ENCODE assay signal across 8 cellular contexts in the genomic region with DNA sequence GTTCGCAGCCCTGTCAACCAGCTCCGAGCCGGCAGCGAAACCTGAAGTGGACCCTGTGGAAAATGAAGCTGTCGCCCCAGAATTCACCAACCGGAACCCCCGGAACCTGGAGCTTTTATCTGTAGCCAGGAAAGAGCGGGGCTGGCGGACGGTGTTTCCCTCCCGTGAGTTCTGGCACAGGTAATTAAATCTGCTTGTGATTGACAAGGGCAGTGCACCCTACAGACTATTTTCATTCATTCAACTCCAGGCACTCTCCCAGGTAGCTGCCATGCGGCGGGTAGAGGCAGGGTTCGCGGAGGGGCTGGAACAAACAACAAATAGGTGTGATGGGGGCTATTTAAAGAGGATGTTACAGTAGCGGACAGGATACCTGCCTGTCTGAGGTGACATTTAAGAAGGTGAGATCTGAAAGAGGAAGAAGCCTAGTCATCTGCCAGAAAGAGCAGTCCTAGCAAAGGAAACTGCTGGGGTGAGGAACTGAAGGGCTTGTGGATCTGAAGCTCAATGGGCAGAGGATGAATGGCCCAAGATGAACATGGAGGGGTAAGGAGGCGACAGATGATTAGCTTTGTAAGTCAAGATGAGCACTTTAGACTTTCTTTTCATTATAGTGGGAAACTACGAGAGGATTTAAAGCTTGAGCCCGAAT.
DNase-seq lines count a peak whose midpoint lies in the region; ATAC-seq and TF ChIP-seq lines count a peak whose summit lies in the region.

No MANE protein-coding gene starts in this region.

- peak; percentile 23 to 26 for DNase-seq in stimulated activated CD4-positive, alpha-beta T cell treated with anti-CD3 and anti-CD28 coated beads, Interleukin-2, amount 100 ng/mL, for 24 hours
- DNase-seq in stimulated activated CD4-positive, alpha-beta T cell treated with anti-CD3 and anti-CD28 coated beads, Interleukin-12 subunit alpha, Interleukin-12 subunit beta, amount 100 ng/mL, for 4 hours = no peak
- DNase-seq in T-helper 9 cell (peak; percentile 10), fibroblast of pulmonary artery (ENCODE audit: low read depth) (no peak), retinal pigment epithelial cell (ENCODE audit: low read depth) (no peak), NCI-H226 (no peak)
- DNase-seq in activated CD4-positive, CD25-positive, alpha-beta regulatory T cell (lab: John Stamatoyannopoulos, UW) = no peak

- H3K4me3 ChIP-seq in fibroblast of pulmonary artery (replicated peaks; ENCODE audit: low read depth, low read length) (peak overlapping the region; percentile 96), retinal pigment epithelial cell (ENCODE audit: low read length) (peak overlapping the region; percentile 96)

- TF ChIP-seq CTCF in fibroblast of pulmonary artery (IDR thresholded peaks at IDR 0.05; ENCODE audit: low read length, missing control alignments) (no peak), retinal pigment epithelial cell (conservative IDR thresholded peaks at IDR 0.05; ENCODE audit: low read depth, low read length) (no peak)

- no peak for ATAC-seq in HG03565 (IDR thresholded peaks at IDR 0.05; ENCODE audit: unreplicated experiment)

Comparison
In these comparisons a context has a peak if more than half of its experiments do, and no peak if none do; other contexts are left out.
1. DNase-seq: peak in stimulated activated CD4-positive, alpha-beta T cell treated with anti-CD3 and anti-CD28 coated beads, Interleukin-2, amount 100 ng/mL, for 24 hours (2 of 2) and T-helper 9 cell (single experiment); none in stimulated activated CD4-positive, alpha-beta T cell treated with anti-CD3 and anti-CD28 coated beads, Interleukin-12 subunit alpha, Interleukin-12 subunit beta, amount 100 ng/mL, for 4 hours (single experiment), fibroblast of pulmonary artery (single experiment), retinal pigment epithelial cell (single experiment), activated CD4-positive, CD25-positive, alpha-beta regulatory T cell (0 of 4) and NCI-H226 (single experiment).